In the genomic region with DNA sequence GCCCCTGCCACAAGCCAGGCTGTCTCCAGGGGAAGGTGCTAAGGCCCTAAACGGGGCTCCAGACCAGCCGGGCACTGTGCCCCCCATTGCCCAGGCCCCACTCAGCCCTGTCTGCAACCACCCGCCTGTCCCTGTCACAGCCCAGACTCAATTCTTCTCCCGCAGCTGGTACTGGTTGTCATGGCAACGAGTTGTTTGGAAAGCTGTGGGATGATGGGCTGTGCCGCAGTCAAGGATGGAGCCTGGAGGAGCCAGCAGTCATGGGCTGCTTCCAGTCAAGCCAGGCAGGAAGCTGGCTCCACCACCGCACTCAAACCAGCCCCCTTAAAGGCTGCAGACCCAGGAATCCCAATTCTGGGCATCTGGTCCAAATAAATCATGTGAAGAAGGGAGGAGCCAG, we compare ENCODE assay signal across 11 cellular contexts. TPM values are rescaled to one million over a fixed set of nuclear protein-coding genes. Genes with fewer than 3 reads are reported as not detected.
DNase-seq lines count a peak whose midpoint lies in the region; ATAC-seq and TF ChIP-seq lines count a peak whose summit lies in the region.
"Had no signal": no experiment of that assay in that cellular context is flagged by ENCODE, and none has a peak within 500 bp of the region (broad histone marks: within the 10 kb centered on the region; RNA-seq: fewer than 3 reads in every experiment).

No MANE protein-coding gene starts in this region.

- no peak overlapping the region for H2AFZ ChIP-seq in SK-N-SH (ENCODE audit: low read depth)

- TF ChIP-seq CTCF in right atrium auricular region (IDR thresholded peaks at IDR 0.05) (no peak), SK-N-SH (IDR thresholded peaks at IDR 0.05) (no peak)

- no peaks in the 10 kb centered on the region for H3K9me2 ChIP-seq in SK-N-SH

- H3K36me3 ChIP-seq in right atrium auricular region (no peaks in the 10 kb centered on the region), SK-N-SH (replicated peaks in 1 of 2; ENCODE audit: control insufficient read depth in 1 of 2, insufficient read depth in 2 of 2, low read length in 1 of 2) (no peaks in the 10 kb centered on the region)

- peak in 1 of 2 experiments; percentile 37; a peak in 1 of 4 replicates for TF ChIP-seq EP300 in SK-N-SH (IDR thresholded peaks at IDR 0.05; ENCODE audit: borderline replicate concordance in 1 of 2, low read depth in 1 of 2, low read length in 1 of 2)

- no peaks in the 10 kb centered on the region for H3K9me3 ChIP-seq in right atrium auricular region
- no peaks in the 10 kb centered on the region for H3K9me3 ChIP-seq in SK-N-SH

- H3K27ac ChIP-seq in right atrium auricular region (no peak overlapping the region), SK-N-SH (ENCODE audit: low read depth in 2 of 2, low read length in 1 of 2) (peak overlapping the region in 1 of 2 experiments; percentile 50; a peak in 2 of 4 replicates)

- intact Hi-C loops in cardiac septum (cut with DNase I): no loop called here

- no peaks in the 10 kb centered on the region for H3K79me2 ChIP-seq in SK-N-SH (ENCODE audit: insufficient read depth)

- no peak for TF ChIP-seq RAD21 in SK-N-SH (IDR thresholded peaks at IDR 0.05; ENCODE audit: low read length)

- DNase-seq in cardiac septum (ENCODE audit: low spot score) (peak; percentile 29), right atrium auricular region (ENCODE audit: low spot score) (no peak), SK-N-SH (peak; percentile 91), hypothalamus (lab: John Stamatoyannopoulos, UW) (peak in 50 of 51 donors; percentile 24 to 94 (median 76)), RPMI8226 (no peak), mucosa of gallbladder (ENCODE audit: low spot score) (no peak), LoVo (ENCODE audit: low spot score) (no peak)
- DNase-seq: AML-193, T-helper 17 cell had no signal

- H3K9ac ChIP-seq in SK-N-SH: no peak overlapping the region

- H3K27me3 ChIP-seq in right atrium auricular region (no peaks in the 10 kb centered on the region), SK-N-SH (ENCODE audit: insufficient read depth) (no peaks in the 10 kb centered on the region)

- CTCF ChIA-PET in SK-N-SH (lab: Yijun Ruan, JAX): interaction anchor here (1.1 to 6.8 kb wide), 7 partner anchors 19 to 152 kb away, joined by 3 to 37 read pairs (median 4); no protein-coding TSS in a partner anchor

- H3K4me2 ChIP-seq in SK-N-SH: no peak overlapping the region

- H4K20me1 ChIP-seq in SK-N-SH (ENCODE audit: insufficient read depth): no peaks in the 10 kb centered on the region

- H3K4me1 ChIP-seq in right atrium auricular region (no peaks in the 10 kb centered on the region), SK-N-SH (ENCODE audit: control insufficient read depth in 1 of 2, insufficient read depth in 2 of 2, low read depth in 1 of 2, low read length in 1 of 2) (peaks cover 0 to 32% of the 10 kb centered on the region in 2 experiments; a peak in 1 of 4 replicates)

- 8% methylated on average over 2 of the region's 7 CpGs for WGBS in SK-N-SH (ENCODE audit: low lambda C conversion rate)

- peaks cover 10% of the 10 kb centered on the region for H3F3A ChIP-seq in SK-N-SH (replicated peaks; ENCODE audit: insufficient read depth)

- ATAC-seq in GM18873 (IDR thresholded peaks at IDR 0.05; ENCODE audit: low FRiP score, unreplicated experiment): no peak
- ATAC-seq: T-helper 17 cell had no signal

- POLR2A ChIA-PET in SK-N-SH (lab: Yijun Ruan, JAX): interaction anchor here (1.1 kb wide), 1 partner anchor 127 kb away, joined by 3 read pairs; a partner anchor contains a TSS

- H3K4me3 ChIP-seq in right atrium auricular region (no peak overlapping the region), SK-N-SH (ENCODE audit: low read depth in 2 of 2, low read length in 1 of 2) (no peak overlapping the region)
- H3K4me3 ChIP-seq: lung had no signal

TF ChIP-seq in SK-N-SH, 30 proteins besides CTCF, POLR2A, EP300 and RAD21:
- TF ChIP-seq GATA2 (CRISPR knock-in tag; IDR thresholded peaks at IDR 0.05): no peak
- 0 out of 2 replicates have a peak, but pooled peaks have one; percentile 9 for TF ChIP-seq RCOR1 (IDR thresholded peaks at IDR 0.05; ENCODE audit: low read length)
- TF ChIP-seq ELF1 (IDR thresholded peaks at IDR 0.05): no peak
- no peak for TF ChIP-seq YY1 (IDR thresholded peaks at IDR 0.05; ENCODE audit: low read depth)
- TF ChIP-seq SIN3A (IDR thresholded peaks at IDR 0.05; ENCODE audit: borderline replicate concordance, low read depth, low read length): no peak
- TF ChIP-seq FOSL2 (IDR thresholded peaks at IDR 0.05; ENCODE audit: borderline replicate concordance, low read depth): no peak
- TF ChIP-seq SMC3 (IDR thresholded peaks at IDR 0.05; ENCODE audit: low read depth, low read length): no peak
- TF ChIP-seq MEF2A (IDR thresholded peaks at IDR 0.05; ENCODE audit: borderline replicate concordance, low read depth): no peak
- TF ChIP-seq NRF1 (IDR thresholded peaks at IDR 0.05; ENCODE audit: low read depth, low read length): no peak
- TF ChIP-seq MXI1 (IDR thresholded peaks at IDR 0.05; ENCODE audit: low read depth, low read length): peak; percentile 93

RNA-seq across cellular contexts. Expression of a gene that starts 4.2 kb away (rescaled TPM):
- total RNA-seq in cardiac septum: 0.19 TPM
- total RNA-seq in right atrium auricular region: under 1 TPM in 1 of 2 donors, not detected in 1; 0.43 TPM
- polyA plus RNA-seq in SK-N-SH (2012; rRNA removed): 10.7 and 12.5 TPM in 2 replicates
- 3.8 and 5.7 TPM in 2 replicates for polyA plus RNA-seq in SK-N-SH (2012; cell fraction: cytosol; rRNA removed)
- polyA plus RNA-seq in SK-N-SH (2012; cell fraction: nucleus; rRNA removed): 42.6 and 46.9 TPM in 2 replicates
- total RNA-seq in mucosa of gallbladder: 1.8 TPM

RNA-seq across cellular contexts. Expression of a gene that starts 47.5 kb away (rescaled TPM):
- total RNA-seq in cardiac septum (7.7 TPM), right atrium auricular region (10 to 100 TPM; 14.4 to 19.1 TPM), mucosa of gallbladder (6.0 TPM)
- polyA plus RNA-seq in SK-N-SH (2012; rRNA removed): 10.6 and 13.0 TPM in 2 replicates
- polyA plus RNA-seq in SK-N-SH (2012; cell fraction: cytosol; rRNA removed): 4.3 and 8.4 TPM in 2 replicates
- polyA plus RNA-seq in SK-N-SH (2012; cell fraction: nucleus; rRNA removed): 41.8 and 66.9 TPM in 2 replicates

Comparison
In these comparisons a context has a peak if more than half of its experiments do, and no peak if none do; other contexts are left out.
1. DNase-seq: peak in cardiac septum (single experiment), SK-N-SH (single experiment) and hypothalamus (50 of 51); none in right atrium auricular region (single experiment), RPMI8226 (single experiment), mucosa of gallbladder (single experiment) and LoVo (single experiment).